18 cellular contexts compared by ENCODE assay signal in the genomic region with DNA sequence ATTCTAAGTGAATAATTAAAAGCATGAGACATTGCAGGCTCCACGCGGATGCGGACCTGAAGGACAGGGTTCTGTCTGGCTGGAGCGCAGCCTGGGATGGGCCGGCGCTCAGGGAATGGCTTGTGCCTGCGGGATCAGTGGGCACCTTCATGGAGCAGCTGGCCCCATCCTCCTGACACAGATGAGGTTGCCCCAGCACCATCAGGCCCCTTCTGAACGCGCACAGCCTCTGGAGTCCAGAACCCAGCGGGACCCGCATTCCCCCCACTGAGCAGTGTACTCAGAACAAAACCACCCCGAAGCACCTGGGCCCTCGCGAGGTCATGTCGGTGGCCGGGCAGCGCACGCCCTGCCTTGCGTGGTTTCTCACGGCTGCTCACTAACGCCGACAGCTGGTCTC.
DNase-seq lines count a peak whose midpoint lies in the region; ATAC-seq, FAIRE-seq and TF ChIP-seq lines count a peak whose summit lies in the region.
"Had no signal": no experiment of that assay in that cellular context is flagged by ENCODE, and none has a peak within 500 bp of the region (broad histone marks: within the 10 kb centered on the region; RNA-seq: fewer than 3 reads in every experiment).

No MANE protein-coding gene starts in this region.

- H2AFZ ChIP-seq in osteoblast (ENCODE audit: low read length) (no peak overlapping the region), trophoblast cell (ENCODE audit: insufficient read depth, low read length, poor library complexity) (no peak overlapping the region)

- H4K91ac ChIP-seq in trophoblast cell (ENCODE audit: low read depth, low read length) = no peak overlapping the region

- in situ Hi-C loops in G401 (cut with HindIII; ENCODE audit: low sequenced_read_pairs) = no loop called here

- H4K8ac ChIP-seq in trophoblast cell (ENCODE audit: low read depth, low read length) = no peak overlapping the region

- no peaks in the 10 kb centered on the region for H3K27me3 ChIP-seq in RWPE2 (ENCODE audit: insufficient read depth, poor library complexity, severe bottlenecking)
- H3K27me3 ChIP-seq in osteoblast (ENCODE audit: insufficient read depth, low read length) = no peaks in the 10 kb centered on the region
- H3K27me3 ChIP-seq in trophoblast cell (ENCODE audit: insufficient read depth, low read length) = no peaks in the 10 kb centered on the region

- ATAC-seq in RWPE2 (ENCODE audit: low read depth) (no peak), HG03045 (IDR thresholded peaks at IDR 0.05; ENCODE audit: unreplicated experiment) (no peak)

- H3K27ac ChIP-seq in RWPE2 (ENCODE audit: poor library complexity, severe bottlenecking) (no peak overlapping the region), coronary artery (peak overlapping the region; percentile 27 to 95), osteoblast (ENCODE audit: low read depth, low read length) (no peak overlapping the region), temporal lobe (ENCODE audit: low read depth, low read length) (peak overlapping the region; percentile 20), trophoblast cell (ENCODE audit: low read depth, low read length) (no peak overlapping the region)

- H2BK120ac ChIP-seq in trophoblast cell (ENCODE audit: insufficient read depth, low read length, poor library complexity) = no peak overlapping the region

- no CpG with 5 or more reads among the region's 22 CpGs for WGBS in trophoblast cell (ENCODE audit: extremely low coverage, insufficient coverage, insufficient read length)

- H2BK5ac ChIP-seq in trophoblast cell (ENCODE audit: low read depth, low read length, poor library complexity) = no peak overlapping the region

- no peak overlapping the region for H3K4ac ChIP-seq in trophoblast cell (ENCODE audit: low read depth, low read length)

- H3K23ac ChIP-seq in trophoblast cell (ENCODE audit: low read length) = no peak overlapping the region

- no peak overlapping the region for H3K9ac ChIP-seq in trophoblast cell (ENCODE audit: low read length)

- no peak overlapping the region for H4K12ac ChIP-seq in trophoblast cell (ENCODE audit: low read depth, low read length)

- no peaks in the 10 kb centered on the region for H3K79me1 ChIP-seq in trophoblast cell (ENCODE audit: low read length)

- no peak overlapping the region for H3K4me3 ChIP-seq in RWPE2 (ENCODE audit: severe bottlenecking)
- no peak overlapping the region for H3K4me3 ChIP-seq in coronary artery
- H3K4me3 ChIP-seq in osteoblast (ENCODE audit: insufficient read depth, low read length) = no peak overlapping the region
- no peak overlapping the region for H3K4me3 ChIP-seq in trophoblast cell (ENCODE audit: low read depth, low read length)

- DNase-seq in RWPE2 (ENCODE audit: low spot score) = peak; percentile 64
- no peak for DNase-seq in coronary artery (ENCODE audit: low spot score)
- peak; percentile 27 for DNase-seq in osteoblast (ENCODE audit: insufficient read length, low spot score, missing footprints)
- no peak for DNase-seq in GM19239 (ENCODE audit: insufficient read length, low spot score)
- DNase-seq in trophoblast cell = no peak
- no peak for DNase-seq in G401 (ENCODE audit: low spot score)
- DNase-seq: Calu3; CD4-positive, alpha-beta memory T cell; DMS53; H9; MV-4-11; NCI-H1417; NCI-H1930; NCI-H69; NK-92 treated with Interleukin-12 subunit alpha and Interleukin-12 subunit beta, amount 100 ng/mL, for 24 hours; RPMI8226 had no signal

- H2BK12ac ChIP-seq in trophoblast cell (ENCODE audit: low read length) = no peak overlapping the region

- no peak for FAIRE-seq in GM19239 (lab: Jason Lieb, UNC)

- H3K36me3 ChIP-seq in RWPE2 (ENCODE audit: low read depth) = peaks cover 30% of the 10 kb centered on the region
- peaks cover 14% of the 10 kb centered on the region for H3K36me3 ChIP-seq in osteoblast (ENCODE audit: insufficient read depth, low read length)
- peaks cover 34 to 51% of the 10 kb centered on the region in 2 experiments for H3K36me3 ChIP-seq in trophoblast cell (ENCODE audit: control insufficient read depth in 1 of 2, insufficient read depth in 2 of 2, low read length in 2 of 2)

- no peak overlapping the region for H2AK5ac ChIP-seq in trophoblast cell (ENCODE audit: low read length)

- no peak overlapping the region for H3K18ac ChIP-seq in trophoblast cell (ENCODE audit: low read length)

- H3K4me2 ChIP-seq in osteoblast (ENCODE audit: insufficient read depth, low read length) (no peak overlapping the region), trophoblast cell (ENCODE audit: low read length) (no peak overlapping the region)

- H4K20me1 ChIP-seq in osteoblast (ENCODE audit: insufficient read depth, low read length) = no peaks in the 10 kb centered on the region

- H3K79me2 ChIP-seq in osteoblast (ENCODE audit: insufficient read depth, low read length) (no peaks in the 10 kb centered on the region), trophoblast cell (ENCODE audit: control insufficient read depth, insufficient read depth, low read length, poor library complexity) (no peaks in the 10 kb centered on the region)

- H3K14ac ChIP-seq in trophoblast cell (ENCODE audit: low read length) = no peak overlapping the region

- TF ChIP-seq CTCF in RWPE2 (IDR thresholded peaks at IDR 0.05; ENCODE audit: poor library complexity, severe bottlenecking) = no peak
- no peak for TF ChIP-seq CTCF in coronary artery (IDR thresholded peaks at IDR 0.05)
- no peak for TF ChIP-seq CTCF in osteoblast (IDR thresholded peaks at IDR 0.05; ENCODE audit: extremely low read depth, low read depth, low read length)

- H3K9me3 ChIP-seq in RWPE2 (ENCODE audit: severe bottlenecking) (no peaks in the 10 kb centered on the region), osteoblast (ENCODE audit: low read depth, low read length) (no peaks in the 10 kb centered on the region), trophoblast cell (ENCODE audit: insufficient read depth, low read depth, low read length) (peaks cover 2% of the 10 kb centered on the region)

- no peaks in the 10 kb centered on the region for H3K4me1 ChIP-seq in RWPE2 (ENCODE audit: insufficient read depth, poor library complexity, severe bottlenecking)
- no peaks in the 10 kb centered on the region for H3K4me1 ChIP-seq in osteoblast (ENCODE audit: insufficient read depth, low read length)
- H3K4me1 ChIP-seq in trophoblast cell (ENCODE audit: control insufficient read depth in 1 of 2, insufficient read depth in 2 of 2, low read length in 2 of 2) = no peaks in the 10 kb centered on the region

Comparison
In these comparisons a context has a peak if more than half of its experiments do, and no peak if none do; other contexts are left out.
1. DNase-seq: peak in RWPE2 (single experiment) and osteoblast (single experiment); none in coronary artery (single experiment), GM19239 (single experiment), trophoblast cell (0 of 2) and G401 (single experiment).
2. H3K27ac ChIP-seq: peak in coronary artery (2 of 2) and temporal lobe (single experiment); none in RWPE2 (single experiment), osteoblast (single experiment) and trophoblast cell (single experiment).